In genomic region chr2:715847-716573, GRCh38 we compare ENCODE assay signal across 9 cellular contexts. TPM values are rescaled to one million over a fixed set of nuclear protein-coding genes. Genes with fewer than 3 reads are reported as not detected.
A peak's percentile ranks its signal among the peaks of the same experiment; 100 is the strongest.
DNase-seq lines count a peak whose midpoint lies in the region; ATAC-seq, FAIRE-seq and TF ChIP-seq lines count a peak whose summit lies in the region.
"Had no signal": no experiment of that assay in that cellular context is flagged by ENCODE, and none has a peak within 500 bp of the region (broad histone marks: within the 10 kb centered on the region; RNA-seq: fewer than 3 reads in every experiment).

No MANE protein-coding gene starts in this region.

- ATAC-seq in HCT116 (peak; percentile 49; the same call in 1 of the 2 replicates), HG02970 (IDR thresholded peaks at IDR 0.05; ENCODE audit: low FRiP score, unreplicated experiment) (no peak)

- H3K9me2 ChIP-seq in HCT116 (ENCODE audit: insufficient read depth): no peaks in the 10 kb centered on the region

- no peaks in the 10 kb centered on the region for H3K9me3 Mint-ChIP-seq in astrocyte (ENCODE audit: unreplicated experiment)

- peak; percentile 47 for TF ChIP-seq RAD21 in HCT116 (IDR thresholded peaks at IDR 0.05; ENCODE audit: low read depth)
- peak in 1 of 2 donors; percentile 30 for TF ChIP-seq RAD21 in liver (IDR thresholded peaks at IDR 0.05)

- no peak overlapping the region for H3K4me2 ChIP-seq in HCT116 (ENCODE audit: low read length)
- H3K4me2 ChIP-seq in astrocyte (ENCODE audit: low read length): no peak overlapping the region

- no peaks in the 10 kb centered on the region for H3K79me2 ChIP-seq in HCT116 (ENCODE audit: insufficient read depth, low read length)
- H3K79me2 ChIP-seq in astrocyte (ENCODE audit: insufficient read depth, low read length): no peaks in the 10 kb centered on the region

- WGBS in liver: 65% methylated on average over 18 of the region's 18 CpGs
- WGBS in prostate gland: 62% methylated on average over 18 of the region's 18 CpGs

- H3K27me3 Mint-ChIP-seq in astrocyte (ENCODE audit: low read depth, unreplicated experiment): peaks cover 16% of the 10 kb centered on the region

- intact Hi-C loops in HCT116 (cut with micrococcal nuclease): loop anchor here (2.0 to 10.0 kb wide), 4 partner anchors 183 to 831 kb away; no protein-coding TSS in a partner anchor
- intact Hi-C loops in prostate gland (cut with DNase I): no loop called here

- CTCF ChIA-PET in HCT116 (lab: Charles Lee): interaction anchor here (0.7 to 2.0 kb wide), 5 partner anchors 9 to 829 kb away, joined by 3 to 9 read pairs (median 4); no protein-coding TSS in a partner anchor

- no peak overlapping the region for H2AFZ ChIP-seq in HCT116 (ENCODE audit: low read depth, low read length, poor library complexity, severe bottlenecking)
- H2AFZ ChIP-seq in astrocyte (ENCODE audit: low read depth, low read length): no peak overlapping the region

- H4K20me1 ChIP-seq in HCT116 (ENCODE audit: insufficient read depth): no peaks in the 10 kb centered on the region
- H4K20me1 ChIP-seq in astrocyte (ENCODE audit: insufficient read depth, low read length): no peaks in the 10 kb centered on the region

- RAD21 ChIA-PET in HCT116 (lab: Charles Lee; ENCODE audit: low non-redundant PET in 1 of 2, low total read pairs in 2 of 2, uncharacterized antibody in 2 of 2, unreplicated experiment in 2 of 2): interaction anchor here in 1 of 2 experiments (0.5 to 0.7 kb wide), 3 partner anchors 136 to 1052 kb away, joined by 3 read pairs; no protein-coding TSS in a partner anchor

- H3K4me3 ChIP-seq in BE2C (ENCODE audit: low read depth, low read length): no peak overlapping the region
- H3K4me3 ChIP-seq in HCT116 (replicated peaks in 1 of 2; ENCODE audit: low read depth in 1 of 2, low read length in 2 of 2): no peak overlapping the region
- H3K4me3 ChIP-seq in astrocyte (ENCODE audit: insufficient read depth, low read depth, low read length): no peak overlapping the region
- H3K4me3 ChIP-seq in liver (ENCODE audit: low read depth in 1 of 3, low read length in 3 of 3): no peak overlapping the region
- no peak overlapping the region for H3K4me3 ChIP-seq in prostate gland

- no TSS peak for BruUV-seq in HCT116 (replicated peaks; lab: Mats Ljungman, UMichigan)

- H3K4me1 ChIP-seq in BE2C (no peaks in the 10 kb centered on the region), HCT116 (ENCODE audit: control insufficient read depth in 1 of 2, insufficient read depth in 2 of 2, low read length in 2 of 2) (no peaks in the 10 kb centered on the region; a peak in 1 of 4 replicates), astrocyte (ENCODE audit: insufficient read depth, low read length) (no peaks in the 10 kb centered on the region), liver (ENCODE audit: control insufficient read depth in 4 of 4, insufficient read depth in 4 of 4, low read length in 3 of 4) (no peaks in the 10 kb centered on the region), prostate gland (replicated peaks) (no peaks in the 10 kb centered on the region)

- POLR2A ChIA-PET in HCT116 (lab: Charles Lee): no interaction called here

- TF ChIP-seq CTCF in BE2C (IDR thresholded peaks at IDR 0.05; ENCODE audit: low read depth, low read length) (peak; percentile 46), HCT116 (IDR thresholded peaks at IDR 0.05 in 2 of 3, conservative IDR thresholded peaks at IDR 0.05 in 1 of 3; ENCODE audit: borderline replicate concordance in 1 of 3, insufficient read depth in 1 of 3, low read depth in 2 of 3, low read length in 2 of 3) (peak; percentile 9 to 36 (median 34); a peak in 3 of 6 replicates), astrocyte (IDR thresholded peaks at IDR 0.05; ENCODE audit: insufficient read depth, low read depth, low read length) (peak; percentile 26), liver (IDR thresholded peaks at IDR 0.05; ENCODE audit: low read depth, low read length, missing input control) (peak; percentile 15), prostate gland (IDR thresholded peaks at IDR 0.05) (no peak)

- H3K36me3 ChIP-seq in BE2C (no peaks in the 10 kb centered on the region), HCT116 (ENCODE audit: control insufficient read depth in 1 of 2, insufficient read depth in 2 of 2, low read length in 2 of 2) (no peaks in the 10 kb centered on the region), astrocyte (ENCODE audit: insufficient read depth, low read length) (no peaks in the 10 kb centered on the region), liver (ENCODE audit: control insufficient read depth in 4 of 4, insufficient read depth in 3 of 4, low read depth in 1 of 4, low read length in 3 of 4) (no peaks in the 10 kb centered on the region), prostate gland (no peaks in the 10 kb centered on the region)

- H3K9me3 ChIP-seq in BE2C (no peaks in the 10 kb centered on the region), HCT116 (ENCODE audit: control insufficient read depth in 1 of 2, insufficient read depth in 1 of 2, low read depth in 1 of 2, low read length in 2 of 2) (no peaks in the 10 kb centered on the region), astrocyte (ENCODE audit: insufficient read depth, low read depth, low read length) (no peaks in the 10 kb centered on the region), liver (ENCODE audit: control insufficient read depth in 4 of 4, low read length in 3 of 4) (no peaks in the 10 kb centered on the region), prostate gland (no peaks in the 10 kb centered on the region)

- no peak overlapping the region for H3K27ac Mint-ChIP-seq in astrocyte (ENCODE audit: unreplicated experiment)

- H3K36me3 Mint-ChIP-seq in astrocyte (ENCODE audit: low read depth, unreplicated experiment): no peaks in the 10 kb centered on the region

- no peaks in the 10 kb centered on the region for H3K4me1 Mint-ChIP-seq in astrocyte (ENCODE audit: low read depth, unreplicated experiment)

- H3K27me3 ChIP-seq in BE2C (no peaks in the 10 kb centered on the region), HCT116 (ENCODE audit: insufficient read depth, low read length) (peaks cover 19% of the 10 kb centered on the region), astrocyte (ENCODE audit: insufficient read depth, low read length) (no peaks in the 10 kb centered on the region), liver (ENCODE audit: control insufficient read depth in 4 of 4, insufficient read depth in 4 of 4, low read length in 3 of 4) (peaks cover 0 to 4% (median 2%) of the 10 kb centered on the region in 4 donors), prostate gland (replicated peaks; ENCODE audit: insufficient read depth) (no peaks in the 10 kb centered on the region)

- FAIRE-seq in astrocyte (lab: Jason Lieb, UNC): no peak
- FAIRE-seq: GM12892 had no signal

- TF ChIP-seq POLR2A in HCT116 (IDR thresholded peaks at IDR 0.05; ENCODE audit: borderline replicate concordance, extremely low read depth, insufficient read depth, insufficient read length) (no peak), prostate gland (IDR thresholded peaks at IDR 0.05) (no peak)

- no peak for DNase-seq in BE2C
- DNase-seq in HCT116 (ENCODE audit: low read depth, low spot score): peak; percentile 7
- no peak for DNase-seq in astrocyte (ENCODE audit: low read depth)
- DNase-seq in kidney tubule cell (ENCODE audit: low spot score): no peak
- no peak for DNase-seq in hypothalamus (lab: John Stamatoyannopoulos, UW)
- no peak for DNase-seq in prostate gland (ENCODE audit: low spot score)

- no peak overlapping the region for H3K27ac ChIP-seq in HCT116 (ENCODE audit: low read depth, low read length)
- H3K27ac ChIP-seq in astrocyte (ENCODE audit: low read depth, low read length): no peak overlapping the region
- no peak overlapping the region for H3K27ac ChIP-seq in liver (ENCODE audit: low read depth in 1 of 2, low read length in 2 of 2)
- no peak overlapping the region for H3K27ac ChIP-seq in prostate gland

- no peak overlapping the region for H3K9ac ChIP-seq in HCT116 (ENCODE audit: low read length)
- H3K9ac ChIP-seq in astrocyte (ENCODE audit: low read length): no peak overlapping the region
- H3K9ac ChIP-seq in liver (ENCODE audit: low read depth in 1 of 2, low read length in 2 of 2): no peak overlapping the region

- H3K4me3 Mint-ChIP-seq in astrocyte (ENCODE audit: unreplicated experiment): no peak overlapping the region

TF ChIP-seq in HCT116, 20 proteins besides CTCF, POLR2A, EP300 and RAD21:
- TF ChIP-seq YY1 (IDR thresholded peaks at IDR 0.05; ENCODE audit: extremely low read depth, insufficient replicate concordance, low read depth, low read length) (no peak), POLR2AphosphoS5 (IDR thresholded peaks at IDR 0.05; ENCODE audit: low read depth, low read length) (no peak), SP1 (IDR thresholded peaks at IDR 0.05; ENCODE audit: low read depth) (no peak), MAX (IDR thresholded peaks at IDR 0.05) (no peak), EZH2 (IDR thresholded peaks at IDR 0.05) (no peak), EZH2phosphoT487 (IDR thresholded peaks at IDR 0.05; ENCODE audit: borderline replicate concordance) (no peak), TCF7L2 (IDR thresholded peaks at IDR 0.05; ENCODE audit: borderline replicate concordance, extremely low read depth, insufficient read depth, insufficient read length) (no peak)

TF ChIP-seq in liver, 16 proteins besides CTCF, POLR2A, EP300 and RAD21:
- TF ChIP-seq HNF4G (IDR thresholded peaks at IDR 0.05) (no peak), RXRA (IDR thresholded peaks at IDR 0.05) (no peak), FOXA1 (IDR thresholded peaks at IDR 0.05) (no peak), TAF1 (conservative IDR thresholded peaks at IDR 0.05) (no peak)

RNA-seq across cellular contexts. Expression of gene TMEM18, which starts 38.8 kb away (rescaled TPM):
- 40.7 TPM for polyA plus RNA-seq in BE2C (2012; ENCODE audit: insufficient read depth, insufficient read length, low read depth)
- total RNA-seq in HCT116 (2021; ENCODE audit: unreplicated experiment) (33.5 TPM), astrocyte (16.8 and 18.6 TPM in 2 replicates), liver (10 to 100 TPM in 1 of 2 donors, 1 to 10 TPM in 1; 8.4 to 10.9 TPM), prostate gland (10 to 100 TPM; 17.7 to 19.3 TPM)
- polyA plus RNA-seq in HCT116 (2012): 25.9 and 32.3 TPM in 2 replicates
- 10 to 100 TPM; 10.9 to 29.3 TPM for polyA plus RNA-seq in liver

Comparison
In these comparisons a context has a peak if more than half of its experiments do, and no peak if none do; other contexts are left out.
1. CTCF ChIP-seq: peak in BE2C (single experiment), HCT116 (3 of 3), astrocyte (single experiment) and liver (single experiment); none in prostate gland (0 of 4).